9 cellular contexts compared by ENCODE assay signal in genomic region chr7:98619450-98620321, GRCh38. TPM values are rescaled to one million over a fixed set of nuclear protein-coding genes. Genes with fewer than 3 reads are reported as not detected.
DNase-seq lines count a peak whose midpoint lies in the region; ATAC-seq and TF ChIP-seq lines count a peak whose summit lies in the region.
"Had no signal": no experiment of that assay in that cellular context is flagged by ENCODE, and none has a peak within 500 bp of the region (broad histone marks: within the 10 kb centered on the region; RNA-seq: fewer than 3 reads in every experiment).

No MANE protein-coding gene starts in this region.

- no peak overlapping the region for H3K27ac Mint-ChIP-seq in activated CD8-positive, alpha-beta memory T cell treated with anti-CD3 and anti-CD28 coated beads, Interleukin-2, amount 10 ng/mL, durations not matched to agents 7 days and 5 days
- H3K27ac Mint-ChIP-seq: activated naive CD4-positive, alpha-beta T cell treated with anti-CD3 and anti-CD28 coated beads, Interleukin-2, amount 50 U/mL, for 24 hours had no signal

- DNase-seq in GM04503 (ENCODE audit: low read depth), result peak; percentile 7
- peak; percentile 68 for DNase-seq in NB4 (ENCODE audit: low read depth)
- DNase-seq in coronary artery (ENCODE audit: low spot score), result no peak
- DNase-seq in occipital lobe (lab: John Stamatoyannopoulos, UW), result peak; percentile 54
- DNase-seq in activated CD8-positive, alpha-beta memory T cell treated with anti-CD3 and anti-CD28 coated beads, Interleukin-2, amount 10 ng/mL, durations not matched to agents 7 days and 5 days, result no peak
- no peak for DNase-seq in erythroblast (lab: John Stamatoyannopoulos, UW)
- no peak for DNase-seq in omental fat pad (ENCODE audit: low spot score)
- DNase-seq in cerebellum (ENCODE audit: low spot score), result no peak

- no peaks in the 10 kb centered on the region for H3K9me3 Mint-ChIP-seq in activated CD8-positive, alpha-beta memory T cell treated with anti-CD3 and anti-CD28 coated beads, Interleukin-2, amount 10 ng/mL, durations not matched to agents 7 days and 5 days (ENCODE audit: low read depth)
- H3K9me3 Mint-ChIP-seq: activated naive CD4-positive, alpha-beta T cell treated with anti-CD3 and anti-CD28 coated beads, Interleukin-2, amount 50 U/mL, for 24 hours had no signal

- H3K4me3 Mint-ChIP-seq in activated CD8-positive, alpha-beta memory T cell treated with anti-CD3 and anti-CD28 coated beads, Interleukin-2, amount 10 ng/mL, durations not matched to agents 7 days and 5 days, result no peak overlapping the region
- H3K4me3 Mint-ChIP-seq: activated naive CD4-positive, alpha-beta T cell treated with anti-CD3 and anti-CD28 coated beads, Interleukin-2, amount 50 U/mL, for 24 hours had no signal

- H3K4me3 ChIP-seq in NB4 (ENCODE audit: low read depth, low read length) (no peak overlapping the region), coronary artery (peak overlapping the region; percentile 47)

- TF ChIP-seq CTCF in NB4 (IDR thresholded peaks at IDR 0.05; ENCODE audit: low read depth, low read length) (no peak), coronary artery (IDR thresholded peaks at IDR 0.05) (no peak), omental fat pad (IDR thresholded peaks at IDR 0.05) (no peak)

- CTCF ChIA-PET in activated CD8-positive, alpha-beta memory T cell treated with anti-CD3 and anti-CD28 coated beads, Interleukin-2, amount 10 ng/mL, durations not matched to agents 7 days and 5 days (lab: Charles Lee), result no interaction called here

- H3K4me1 Mint-ChIP-seq in activated CD8-positive, alpha-beta memory T cell treated with anti-CD3 and anti-CD28 coated beads, Interleukin-2, amount 10 ng/mL, durations not matched to agents 7 days and 5 days, result peaks cover 2% of the 10 kb centered on the region
- H3K4me1 Mint-ChIP-seq: activated naive CD4-positive, alpha-beta T cell treated with anti-CD3 and anti-CD28 coated beads, Interleukin-2, amount 50 U/mL, for 24 hours had no signal

- ATAC-seq in activated CD8-positive, alpha-beta memory T cell treated with anti-CD3 and anti-CD28 coated beads, Interleukin-2, amount 10 ng/mL, durations not matched to agents 7 days and 5 days, result no peak
- no peak for ATAC-seq in omental fat pad (ENCODE audit: low FRiP score)

- H3K27me3 Mint-ChIP-seq in activated CD8-positive, alpha-beta memory T cell treated with anti-CD3 and anti-CD28 coated beads, Interleukin-2, amount 10 ng/mL, durations not matched to agents 7 days and 5 days, result peaks cover 42% of the 10 kb centered on the region

- TF ChIP-seq POLR2A in NB4 (IDR thresholded peaks at IDR 0.05; ENCODE audit: extremely low read depth, insufficient read length) (no peak), erythroblast (IDR thresholded peaks at IDR 0.05; ENCODE audit: low read length) (no peak)

- peaks cover 1% of the 10 kb centered on the region for H3K36me3 Mint-ChIP-seq in activated CD8-positive, alpha-beta memory T cell treated with anti-CD3 and anti-CD28 coated beads, Interleukin-2, amount 10 ng/mL, durations not matched to agents 7 days and 5 days
- H3K36me3 Mint-ChIP-seq: activated naive CD4-positive, alpha-beta T cell treated with anti-CD3 and anti-CD28 coated beads, Interleukin-2, amount 50 U/mL, for 24 hours had no signal

- H3K27ac ChIP-seq in coronary artery, result no peak overlapping the region

RNA-seq across cellular contexts. Expression of gene NPTX2, which starts 2.6 kb away (rescaled TPM):
- total RNA-seq in occipital lobe (5.8 TPM), omental fat pad (10 to 100 TPM in 2 of 4 donors, 1 to 10 TPM in 2; 2.2 to 14.9 (median 7.1) TPM), cerebellum (41.8 TPM)
- total RNA-seq in activated CD8-positive, alpha-beta memory T cell treated with anti-CD3 and anti-CD28 coated beads, Interleukin-2, amount 10 ng/mL, durations not matched to agents 7 days and 5 days, result not detected

Comparison
In these comparisons a context has a peak if more than half of its experiments do, and no peak if none do; other contexts are left out.
1. DNase-seq: peak in GM04503 (single experiment), NB4 (single experiment) and occipital lobe (single experiment); none in coronary artery (single experiment), activated CD8-positive, alpha-beta memory T cell treated with anti-CD3 and anti-CD28 coated beads, Interleukin-2, amount 10 ng/mL, durations not matched to agents 7 days and 5 days (single experiment), erythroblast (0 of 2), omental fat pad (single experiment) and cerebellum (single experiment).